In the genomic region with DNA sequence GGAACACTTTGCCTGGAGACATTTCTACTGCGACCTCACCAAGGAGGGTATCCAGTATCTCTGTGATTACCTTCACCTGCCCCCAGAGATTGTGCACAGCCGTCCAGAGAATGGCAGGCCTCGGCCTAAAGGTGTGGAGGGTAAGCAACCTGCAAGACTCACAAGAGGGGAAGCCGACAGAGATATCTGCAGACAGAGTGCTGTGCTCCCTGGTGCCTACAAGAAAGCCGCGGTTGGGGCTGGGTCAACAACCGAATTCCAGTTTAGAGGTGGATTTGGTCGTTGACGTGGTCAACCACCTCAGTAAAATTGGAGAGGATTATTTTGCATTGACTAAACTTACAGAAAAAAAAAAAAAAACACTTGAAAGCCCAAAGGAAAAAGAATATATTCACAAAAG, we compare ENCODE assay signal across 28 cellular contexts.
"Had no signal": no experiment of that assay in that cellular context is flagged by ENCODE, and none has a peak within 500 bp of the region (broad histone marks: within the 10 kb centered on the region; RNA-seq: fewer than 3 reads in every experiment).

No MANE protein-coding gene starts in this region.

- DNase-seq: stimulated activated CD4-positive, alpha-beta T cell treated with anti-CD3 and anti-CD28 coated beads, Interleukin-2, amount 100 ng/mL, for 48 hours; stimulated activated CD4-positive, alpha-beta T cell treated with anti-CD3 and anti-CD28 coated beads, Interleukin-4, amount 100 ng/mL, for 1 hour; stimulated activated CD4-positive, alpha-beta T cell treated with anti-CD3 and anti-CD28 coated beads, Interleukin-4, amount 100 ng/mL, for 24 hours; stimulated activated CD4-positive, alpha-beta T cell treated with anti-CD3 and anti-CD28 coated beads, Interleukin-4, amount 100 ng/mL, for 4 hours; stimulated activated CD8-positive, alpha-beta memory T cell treated with anti-CD3 and anti-CD28 coated beads, Interleukin-4, amount 100 ng/mL, for 48 hours; stimulated activated naive B cell treated with anti-CD40 and anti-IgM and Interleukin-4, amounts not matched to agents 10 μg/mL and 1 μg/mL and 100 μg/mL, for 72 hours; stimulated activated naive CD4-positive, alpha-beta T cell; stimulated activated naive CD4-positive, alpha-beta T cell treated with Interleukin-2 at 50 U/mL for 16 hours; stimulated activated naive CD8-positive, alpha-beta T cell treated with anti-CD3 and anti-CD28 coated beads, Interleukin-15, amount 100 ng/mL, for 72 hours; stimulated activated naive CD8-positive, alpha-beta T cell treated with anti-CD3 and anti-CD28 coated beads, Interleukin-15, Interleukin-2, amounts not matched to agents 100 U/mL and 50 U/mL, for 24 hours; stomach; substantia nigra; testis; thyroid gland; tibial artery; transverse colon; trophoblast cell; upper lobe of left lung; upper lobe of right lung; uterus had no signal

- H3K36me3 ChIP-seq: stomach, suprapubic skin, thoracic aorta, thyroid gland, tibial artery, tibial nerve, transverse colon, upper lobe of left lung, upper lobe of right lung, uterus, vagina had no signal

- H3K9me3 ChIP-seq: stomach, suprapubic skin, testis, thoracic aorta, thyroid gland, tibial artery, tibial nerve, transverse colon, upper lobe of left lung, upper lobe of right lung, uterus, vagina had no signal

- H3K4me1 ChIP-seq: stomach, suprapubic skin, thyroid gland, tibial artery, tibial nerve, transverse colon, upper lobe of left lung, upper lobe of right lung, uterus, vagina had no signal

- H3K27me3 Mint-ChIP-seq: stimulated activated memory B cell treated with anti-CD40 and anti-IgM and Interleukin-4, amounts not matched to agents 10 μg/mL and 1 μg/mL and 100 μg/mL, for 72 hours; stimulated activated naive B cell treated with anti-CD40 and anti-IgM and Interleukin-4, amounts not matched to agents 10 μg/mL and 1 μg/mL and 100 μg/mL, for 72 hours; stimulated activated naive CD8-positive, alpha-beta T cell treated with anti-CD3 and anti-CD28 coated beads, Interleukin-15, amount 100 ng/mL, for 72 hours; stimulated activated naive CD8-positive, alpha-beta T cell treated with anti-CD3 and anti-CD28 coated beads, Interleukin-15, Interleukin-2, amounts not matched to agents 100 ng/mL and 50 ng/mL, for 24 hours; type B pancreatic cell had no signal

- H3K4me3 ChIP-seq: stomach, suprapubic skin, testis, thoracic aorta, thyroid gland, tibial artery, tibial nerve, transverse colon, upper lobe of left lung, upper lobe of right lung, uterus, vagina had no signal

- H3K27ac ChIP-seq: stomach, suprapubic skin, testis, thoracic aorta, thyroid gland, tibial artery, tibial nerve, transverse colon, upper lobe of left lung, upper lobe of right lung, uterus, vagina had no signal

- H3K27me3 ChIP-seq: stomach, suprapubic skin, testis, thyroid gland, tibial artery, tibial nerve, transverse colon, upper lobe of left lung, upper lobe of right lung, uterus, vagina had no signal

- ATAC-seq: stimulated activated effector memory CD8-positive, alpha-beta T cell treated with anti-CD3 and anti-CD28 coated beads, Interleukin-12 subunit alpha, Interleukin-12 subunit beta, amount 100 ng/mL, for 72 hours; stimulated activated memory B cell treated with anti-CD40 and anti-IgM and Interleukin-4, amounts not matched to agents 10 μg/mL and 1 μg/mL and 100 μg/mL, for 72 hours; stimulated activated naive B cell treated with anti-CD40 and anti-IgM and Interleukin-4, amounts not matched to agents 10 μg/mL and 1 μg/mL and 100 μg/mL, for 72 hours; stimulated activated naive CD8-positive, alpha-beta T cell treated with anti-CD3 and anti-CD28 coated beads, Interleukin-15, amount 100 ng/mL, for 72 hours; stimulated activated naive CD8-positive, alpha-beta T cell treated with anti-CD3 and anti-CD28 coated beads, Interleukin-15, Interleukin-2, amounts not matched to agents 100 U/mL and 50 U/mL, for 24 hours; upper lobe of right lung had no signal

- H3K4me3 Mint-ChIP-seq: stimulated activated effector memory CD8-positive, alpha-beta T cell treated with anti-CD3 and anti-CD28 coated beads, Interleukin-12 subunit alpha, Interleukin-12 subunit beta, amount 100 ng/mL, for 72 hours; stimulated activated memory B cell treated with anti-CD40 and anti-IgM and Interleukin-4, amounts not matched to agents 10 μg/mL and 1 μg/mL and 100 μg/mL, for 72 hours; stimulated activated naive B cell treated with anti-CD40 and anti-IgM and Interleukin-4, amounts not matched to agents 10 μg/mL and 1 μg/mL and 100 μg/mL, for 72 hours; stimulated activated naive CD8-positive, alpha-beta T cell treated with anti-CD3 and anti-CD28 coated beads, Interleukin-15, amount 100 ng/mL, for 72 hours; stimulated activated naive CD8-positive, alpha-beta T cell treated with anti-CD3 and anti-CD28 coated beads, Interleukin-15, Interleukin-2, amounts not matched to agents 100 ng/mL and 50 ng/mL, for 24 hours; type B pancreatic cell had no signal

- H3K27ac Mint-ChIP-seq: stimulated activated effector memory CD8-positive, alpha-beta T cell treated with anti-CD3 and anti-CD28 coated beads, Interleukin-12 subunit alpha, Interleukin-12 subunit beta, amount 100 ng/mL, for 72 hours; stimulated activated memory B cell treated with anti-CD40 and anti-IgM and Interleukin-4, amounts not matched to agents 10 μg/mL and 1 μg/mL and 100 μg/mL, for 72 hours; stimulated activated naive B cell treated with anti-CD40 and anti-IgM and Interleukin-4, amounts not matched to agents 10 μg/mL and 1 μg/mL and 100 μg/mL, for 72 hours; stimulated activated naive CD8-positive, alpha-beta T cell treated with anti-CD3 and anti-CD28 coated beads, Interleukin-15, amount 100 ng/mL, for 72 hours; stimulated activated naive CD8-positive, alpha-beta T cell treated with anti-CD3 and anti-CD28 coated beads, Interleukin-15, Interleukin-2, amounts not matched to agents 100 ng/mL and 50 ng/mL, for 24 hours; type B pancreatic cell had no signal

- H3K36me3 Mint-ChIP-seq: stimulated activated effector memory CD8-positive, alpha-beta T cell treated with anti-CD3 and anti-CD28 coated beads, Interleukin-12 subunit alpha, Interleukin-12 subunit beta, amount 100 ng/mL, for 72 hours; stimulated activated memory B cell treated with anti-CD40 and anti-IgM and Interleukin-4, amounts not matched to agents 10 μg/mL and 1 μg/mL and 100 μg/mL, for 72 hours; stimulated activated naive B cell treated with anti-CD40 and anti-IgM and Interleukin-4, amounts not matched to agents 10 μg/mL and 1 μg/mL and 100 μg/mL, for 72 hours; type B pancreatic cell had no signal

- H3K9me3 Mint-ChIP-seq: type B pancreatic cell had no signal

- H3K4me1 Mint-ChIP-seq: stimulated activated effector memory CD8-positive, alpha-beta T cell treated with anti-CD3 and anti-CD28 coated beads, Interleukin-12 subunit alpha, Interleukin-12 subunit beta, amount 100 ng/mL, for 72 hours; stimulated activated memory B cell treated with anti-CD40 and anti-IgM and Interleukin-4, amounts not matched to agents 10 μg/mL and 1 μg/mL and 100 μg/mL, for 72 hours; stimulated activated naive B cell treated with anti-CD40 and anti-IgM and Interleukin-4, amounts not matched to agents 10 μg/mL and 1 μg/mL and 100 μg/mL, for 72 hours; stimulated activated naive CD8-positive, alpha-beta T cell treated with anti-CD3 and anti-CD28 coated beads, Interleukin-15, amount 100 ng/mL, for 72 hours had no signal
